In genomic region chr7:157018328-157018996, GRCh38 we compare ENCODE assay signal across 14 cellular contexts. TPM values are rescaled to one million over a fixed set of nuclear protein-coding genes. Genes with fewer than 3 reads are reported as not detected.
DNase-seq lines count a peak whose midpoint lies in the region; ATAC-seq and TF ChIP-seq lines count a peak whose summit lies in the region.
"Had no signal": no experiment of that assay in that cellular context is flagged by ENCODE, and none has a peak within 500 bp of the region (broad histone marks: within the 10 kb centered on the region; RNA-seq: fewer than 3 reads in every experiment).

No MANE protein-coding gene starts in this region.

- H3K9me3 ChIP-seq in breast epithelium = no peaks in the 10 kb centered on the region

- no TSS peak for BruUV-seq in MCF 10A (replicated peaks; lab: Mats Ljungman, UMichigan)

- intact Hi-C loops in breast epithelium (cut with DNase I; ENCODE audit: low total_unique reads) (no loop called here), MCF 10A (cut with micrococcal nuclease) (no loop called here), left ventricle myocardium superior (cut with micrococcal nuclease) (no loop called here)

- H3K27ac ChIP-seq in breast epithelium = no peak overlapping the region
- H3K27ac ChIP-seq: PC-9 had no signal

- no peak for DNase-seq in breast epithelium (ENCODE audit: low spot score in 2 of 2)
- DNase-seq in MCF 10A (ENCODE audit: unreplicated experiment) = no peak
- DNase-seq in mesenteric fat pad (ENCODE audit: low spot score) = peak; percentile 45
- DNase-seq in type B pancreatic cell (ENCODE audit: extremely low spot score, unreplicated experiment) = peak; percentile 64
- DNase-seq in SW 1271 (lab: John Stamatoyannopoulos, UW) = no peak
- no peak for DNase-seq in left ventricle myocardium superior
- no peak for DNase-seq in activated CD4-positive, CD25-positive, alpha-beta regulatory T cell (lab: John Stamatoyannopoulos, UW)
- DNase-seq: activated CD4-positive, alpha-beta memory T cell treated with anti-CD3 and anti-CD28 coated beads for 36 hours; EL; occipital lobe; PC-9 had no signal

- H3K4me3 Mint-ChIP-seq in MCF 10A (ENCODE audit: unreplicated experiment) (no peak overlapping the region), type B pancreatic cell (peak overlapping the region; percentile 79)
- H3K4me3 Mint-ChIP-seq in activated T-helper 17 cell treated with anti-CD3 and anti-CD28 coated beads, Interleukin-2, amount 50 U/mL, for 72 hours = peak overlapping the region; percentile 63
- H3K4me3 Mint-ChIP-seq: activated CD4-positive, alpha-beta memory T cell treated with anti-CD3 and anti-CD28 coated beads for 36 hours had no signal

- no peak for ATAC-seq in activated T-helper 17 cell treated with anti-CD3 and anti-CD28 coated beads, Interleukin-2, amount 50 U/mL, for 72 hours (replicated peaks)
- ATAC-seq in left ventricle myocardium superior = no peak

- no peak for TF ChIP-seq POLR2A in breast epithelium (IDR thresholded peaks at IDR 0.05)

- H3K4me3 ChIP-seq in breast epithelium = peak overlapping the region in 2 of 3 donors; percentile 11 to 53
- H3K4me3 ChIP-seq: PC-9 had no signal

- H3K4me1 ChIP-seq in breast epithelium = peaks cover 8 to 21% of the 10 kb centered on the region in 2 donors

- peaks cover 29% of the 10 kb centered on the region for H3K27me3 Mint-ChIP-seq in MCF 10A (ENCODE audit: insufficient read depth, unreplicated experiment)
- peaks cover 55% of the 10 kb centered on the region for H3K27me3 Mint-ChIP-seq in activated T-helper 17 cell treated with anti-CD3 and anti-CD28 coated beads, Interleukin-2, amount 50 U/mL, for 72 hours
- H3K27me3 Mint-ChIP-seq in type B pancreatic cell = peaks cover 83% of the 10 kb centered on the region

- CTCF ChIA-PET in MCF 10A (lab: Yijun Ruan, JAX) = no interaction called here

- H3K9me3 Mint-ChIP-seq in MCF 10A (ENCODE audit: unreplicated experiment) (no peaks in the 10 kb centered on the region), type B pancreatic cell (no peaks in the 10 kb centered on the region)
- no peaks in the 10 kb centered on the region for H3K9me3 Mint-ChIP-seq in activated T-helper 17 cell treated with anti-CD3 and anti-CD28 coated beads, Interleukin-2, amount 50 U/mL, for 72 hours
- H3K9me3 Mint-ChIP-seq: activated CD4-positive, alpha-beta memory T cell treated with anti-CD3 and anti-CD28 coated beads for 36 hours had no signal

- POLR2A ChIA-PET in MCF 10A (lab: Yijun Ruan, JAX) = interaction anchor here (0.7 to 1.1 kb wide), 2 partner anchors 11 to 764 kb away, joined by 3 read pairs; no protein-coding TSS in a partner anchor

- no peak overlapping the region for H3K27ac Mint-ChIP-seq in MCF 10A (ENCODE audit: low read depth, unreplicated experiment)
- H3K27ac Mint-ChIP-seq in activated T-helper 17 cell treated with anti-CD3 and anti-CD28 coated beads, Interleukin-2, amount 50 U/mL, for 72 hours = no peak overlapping the region
- H3K27ac Mint-ChIP-seq in type B pancreatic cell = peak overlapping the region; percentile 66
- H3K27ac Mint-ChIP-seq: activated CD4-positive, alpha-beta memory T cell treated with anti-CD3 and anti-CD28 coated beads for 36 hours had no signal

- H3K27me3 ChIP-seq in breast epithelium = peaks cover 16 to 100% of the 10 kb centered on the region in 2 donors

- TF ChIP-seq CTCF in breast epithelium (IDR thresholded peaks at IDR 0.05) (no peak), MCF 10A (IDR thresholded peaks at IDR 0.05; ENCODE audit: unreplicated experiment) (no peak), type B pancreatic cell (conservative IDR thresholded peaks at IDR 0.05) (no peak)

- H3K4me1 Mint-ChIP-seq in MCF 10A (ENCODE audit: insufficient read depth, unreplicated experiment) (no peaks in the 10 kb centered on the region), type B pancreatic cell (ENCODE audit: unreplicated experiment) (peaks cover 6% of the 10 kb centered on the region)
- peaks cover 11% of the 10 kb centered on the region for H3K4me1 Mint-ChIP-seq in activated T-helper 17 cell treated with anti-CD3 and anti-CD28 coated beads, Interleukin-2, amount 50 U/mL, for 72 hours

- H3K36me3 ChIP-seq in breast epithelium = no peaks in the 10 kb centered on the region

- H3K36me3 Mint-ChIP-seq in MCF 10A (ENCODE audit: insufficient read depth, unreplicated experiment) (no peaks in the 10 kb centered on the region), type B pancreatic cell (no peaks in the 10 kb centered on the region)
- H3K36me3 Mint-ChIP-seq in activated T-helper 17 cell treated with anti-CD3 and anti-CD28 coated beads, Interleukin-2, amount 50 U/mL, for 72 hours (ENCODE audit: low read depth) = peaks cover 10% of the 10 kb centered on the region
- H3K36me3 Mint-ChIP-seq: activated CD4-positive, alpha-beta memory T cell treated with anti-CD3 and anti-CD28 coated beads for 36 hours had no signal

RNA-seq across cellular contexts. Expression of gene MNX1, which starts 8.0 kb away (rescaled TPM):
- under 1 TPM in 2 of 3 donors, not detected in 1; 0.15 to 0.33 TPM for total RNA-seq in breast epithelium
- total RNA-seq in MCF 10A (2022) = 0.42 and 0.47 TPM in 2 replicates
- total RNA-seq in activated T-helper 17 cell treated with anti-CD3 and anti-CD28 coated beads, Interleukin-2, amount 50 U/mL, for 72 hours = not detected
- not detected for total RNA-seq in mesenteric fat pad
- 14.9 and 27.0 TPM in 2 replicates for total RNA-seq in type B pancreatic cell (ENCODE audit: low replicate concordance)
- not detected for total RNA-seq in left ventricle myocardium superior
- total RNA-seq: activated CD4-positive, alpha-beta memory T cell treated with anti-CD3 and anti-CD28 coated beads for 36 hours; fibroblast of villous mesenchyme; LHCN-M2; occipital lobe had no signal

Comparison
In these comparisons a context has a peak if more than half of its experiments do, and no peak if none do; other contexts are left out.
1. DNase-seq: peak in mesenteric fat pad (single experiment) and type B pancreatic cell (single experiment); none in breast epithelium (0 of 2), MCF 10A (single experiment), SW 1271 (0 of 2), left ventricle myocardium superior (single experiment) and activated CD4-positive, CD25-positive, alpha-beta regulatory T cell (0 of 4).
2. RNA of gene MNX1, which starts 8.0 kb away (total RNA-seq): 14.9 to 27.0 TPM in type B pancreatic cell; 0.42 to 0.47 TPM in MCF 10A, 0.15 to 0.33 TPM in breast epithelium, not detected in mesenteric fat pad (single experiment), not detected in activated T-helper 17 cell treated with anti-CD3 and anti-CD28 coated beads, Interleukin-2, amount 50 U/mL, for 72 hours and not detected in left ventricle myocardium superior (single experiment); every median in the first group is over 10 times any median in the second.